ENCODE assay signal across 8 cellular contexts in the genomic region with DNA sequence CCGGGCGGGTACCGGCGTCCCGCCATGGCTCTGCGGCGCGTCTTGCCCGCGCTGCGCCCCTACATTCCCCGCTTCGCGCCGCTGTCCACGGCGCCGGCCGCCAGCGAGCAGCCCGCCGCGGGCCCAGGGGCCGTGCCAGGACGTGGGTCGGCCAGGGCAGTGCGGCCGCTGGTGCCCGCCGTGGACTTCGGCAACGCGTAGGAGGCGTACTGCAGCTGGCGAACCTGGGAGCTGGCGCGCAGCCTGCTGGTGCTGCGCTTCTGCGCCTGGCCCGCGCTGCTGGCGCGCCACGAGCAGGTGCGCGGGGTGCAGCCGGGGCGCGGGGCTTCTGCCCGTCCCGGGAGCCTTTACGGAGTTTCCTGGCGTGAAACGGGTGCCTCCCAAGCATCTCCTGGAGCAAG. TPM values are rescaled to one million over a fixed set of nuclear protein-coding genes. Genes with fewer than 3 reads are reported as not detected.
DNase-seq lines count a peak whose midpoint lies in the region; ATAC-seq lines count a peak whose summit lies in the region.

No MANE protein-coding gene starts in this region.

- no peak overlapping the region for H3K9ac ChIP-seq in duodenal mucosa (ENCODE audit: low read depth in 1 of 2, low read length in 2 of 2)

- intact Hi-C loops in activated CD4-positive, alpha-beta T cell treated with anti-CD3 and anti-CD28 coated beads for 36 hours (cut with DNase I, micrococcal nuclease), result loop anchor here (1.0 to 10.0 kb wide), 11 partner anchors 21 to 1008 kb away; partner anchors contain the start of genes DGCR6L (in 2 of the 2), CLTCL1 (in 1 of the 2), DGCR8 (in 1 of the 2) and MED15 (in 1 of the 2)
- intact Hi-C loops in naive thymus-derived CD4-positive, alpha-beta T cell (cut with micrococcal nuclease), result loop anchor here (1.0 to 10.0 kb wide), 10 partner anchors 20 to 405 kb away; partner anchors contain the start of genes ZNF74 (in 2 of the 2), DGCR6L (in 1 of the 2) and TRMT2A (in 1 of the 2)
- intact Hi-C loops in posterior cingulate gyrus (cut with DNase I), result no loop called here

- peaks cover 0 to 4% of the 10 kb centered on the region in 2 donors for H3K27me3 ChIP-seq in duodenal mucosa (ENCODE audit: control insufficient read depth in 1 of 2, insufficient read depth in 2 of 2, low read length in 2 of 2)
- H3K27me3 ChIP-seq in naive thymus-derived CD4-positive, alpha-beta T cell (ENCODE audit: control insufficient read depth in 2 of 2, insufficient read depth in 2 of 2, low read length in 2 of 2), result no peaks in the 10 kb centered on the region

- H3K4me3 Mint-ChIP-seq in activated CD4-positive, alpha-beta T cell treated with anti-CD3 and anti-CD28 coated beads for 36 hours, result peak overlapping the region; percentile 54
- peak overlapping the region; percentile 41 to 88 (median 75) for H3K4me3 Mint-ChIP-seq in naive thymus-derived CD4-positive, alpha-beta T cell

- no peak overlapping the region for H3K27ac ChIP-seq in duodenal mucosa (ENCODE audit: low read depth, low read length)
- H3K27ac ChIP-seq in naive thymus-derived CD4-positive, alpha-beta T cell (ENCODE audit: low read depth, low read length), result peak overlapping the region; percentile 45

- CTCF ChIA-PET in activated CD4-positive, alpha-beta T cell treated with anti-CD3 and anti-CD28 coated beads for 36 hours (lab: Charles Lee), result no interaction called here
- CTCF ChIA-PET in naive thymus-derived CD4-positive, alpha-beta T cell (lab: Charles Lee), result no interaction called here

- H3K9me3 ChIP-seq in duodenal mucosa (ENCODE audit: control insufficient read depth in 1 of 2, low read length in 2 of 2), result no peaks in the 10 kb centered on the region
- H3K9me3 ChIP-seq in naive thymus-derived CD4-positive, alpha-beta T cell (ENCODE audit: control insufficient read depth in 2 of 3, low read length in 3 of 3), result no peaks in the 10 kb centered on the region

- no peaks in the 10 kb centered on the region for H3K9me3 Mint-ChIP-seq in activated CD4-positive, alpha-beta T cell treated with anti-CD3 and anti-CD28 coated beads for 36 hours (ENCODE audit: low read depth)
- H3K9me3 Mint-ChIP-seq in naive thymus-derived CD4-positive, alpha-beta T cell, result no peaks in the 10 kb centered on the region

- DNase-seq in activated CD4-positive, alpha-beta T cell treated with anti-CD3 and anti-CD28 coated beads for 36 hours, result no peak
- no peak for DNase-seq in activated CD4-positive, alpha-beta T cell treated with anti-CD3 and anti-CD28 coated beads, Interleukin-2, amount 50 U/mL, for 1 hour
- DNase-seq in NOMO-1 treated with DMSO at 0.1 percent for 48 hours (lab: John Stamatoyannopoulos, UW; ENCODE audit: unreplicated experiment), result peak; percentile 31
- DNase-seq in naive thymus-derived CD4-positive, alpha-beta T cell, result peak in 1 of 9 donors; percentile 73
- no peak for DNase-seq in epidermal melanocyte (ENCODE audit: insufficient read length, low spot score)
- no peak for DNase-seq in posterior cingulate gyrus
- no peak for DNase-seq in amygdala (lab: John Stamatoyannopoulos, UW)

- H3K4me1 ChIP-seq in duodenal mucosa (ENCODE audit: control insufficient read depth in 1 of 2, insufficient read depth in 2 of 2, low read length in 2 of 2), result peaks cover 4 to 10% of the 10 kb centered on the region in 2 donors
- H3K4me1 ChIP-seq in naive thymus-derived CD4-positive, alpha-beta T cell (ENCODE audit: control insufficient read depth in 2 of 2, insufficient read depth in 2 of 2, low read length in 2 of 2), result peaks cover 0 to 3% of the 10 kb centered on the region in 2 donors

- no peaks in the 10 kb centered on the region for H3K36me3 Mint-ChIP-seq in activated CD4-positive, alpha-beta T cell treated with anti-CD3 and anti-CD28 coated beads for 36 hours (ENCODE audit: low read depth)
- H3K36me3 Mint-ChIP-seq in naive thymus-derived CD4-positive, alpha-beta T cell, result no peaks in the 10 kb centered on the region

- H3K27me3 Mint-ChIP-seq in activated CD4-positive, alpha-beta T cell treated with anti-CD3 and anti-CD28 coated beads for 36 hours, result peaks cover 7% of the 10 kb centered on the region
- H3K27me3 Mint-ChIP-seq in naive thymus-derived CD4-positive, alpha-beta T cell, result peaks cover 0 to 27% (median 4%) of the 10 kb centered on the region in 5 donors

- H3K27ac Mint-ChIP-seq in activated CD4-positive, alpha-beta T cell treated with anti-CD3 and anti-CD28 coated beads for 36 hours, result no peak overlapping the region
- H3K27ac Mint-ChIP-seq in naive thymus-derived CD4-positive, alpha-beta T cell, result peak overlapping the region in 1 of 9 donors; percentile 72

- peak overlapping the region; percentile 50 to 66 for H3K4me3 ChIP-seq in duodenal mucosa (ENCODE audit: low read depth in 1 of 2, low read length in 2 of 2)
- peak overlapping the region; percentile 63 for H3K4me3 ChIP-seq in naive thymus-derived CD4-positive, alpha-beta T cell (ENCODE audit: low read length)

- POLR2A ChIA-PET in activated CD4-positive, alpha-beta T cell treated with anti-CD3 and anti-CD28 coated beads for 36 hours (lab: Charles Lee), result no interaction called here
- POLR2A ChIA-PET in naive thymus-derived CD4-positive, alpha-beta T cell (lab: Charles Lee), result interaction anchor here (1.0 to 1.5 kb wide), 2 partner anchors 20 to 61 kb away, joined by 3 to 5 read pairs; partner anchors contain the start of gene DGCR6L

- peak; percentile 43 for ATAC-seq in activated CD4-positive, alpha-beta T cell treated with anti-CD3 and anti-CD28 coated beads for 36 hours
- ATAC-seq in naive thymus-derived CD4-positive, alpha-beta T cell, result peak; percentile 57

- H3K36me3 ChIP-seq in duodenal mucosa (ENCODE audit: control insufficient read depth in 1 of 2, insufficient read depth in 2 of 2, low read length in 2 of 2), result no peaks in the 10 kb centered on the region
- no peaks in the 10 kb centered on the region for H3K36me3 ChIP-seq in naive thymus-derived CD4-positive, alpha-beta T cell (ENCODE audit: control insufficient read depth in 2 of 3, insufficient read depth in 3 of 3, low read length in 3 of 3)

- no peaks in the 10 kb centered on the region for H3K4me1 Mint-ChIP-seq in activated CD4-positive, alpha-beta T cell treated with anti-CD3 and anti-CD28 coated beads for 36 hours
- peaks cover 4 to 11% (median 9%) of the 10 kb centered on the region in 7 donors for H3K4me1 Mint-ChIP-seq in naive thymus-derived CD4-positive, alpha-beta T cell

RNA-seq across cellular contexts. Expression of gene DGCR6L, which starts 20.1 kb away (rescaled TPM):
- total RNA-seq in activated CD4-positive, alpha-beta T cell treated with anti-CD3 and anti-CD28 coated beads for 36 hours, result 10 to 100 TPM; 22.4 to 24.8 TPM
- 10 to 100 TPM; 29.4 to 55.3 (median 43.7) TPM for total RNA-seq in naive thymus-derived CD4-positive, alpha-beta T cell
- 100 to 1,000 TPM; 115 to 158 TPM for polyA plus RNA-seq in naive thymus-derived CD4-positive, alpha-beta T cell

RNA-seq across cellular contexts. Expression of gene RTN4R, which starts 31.6 kb away (rescaled TPM):
- total RNA-seq in activated CD4-positive, alpha-beta T cell treated with anti-CD3 and anti-CD28 coated beads for 36 hours, result 1 to 10 TPM; 2.2 to 2.3 TPM
- 1 to 10 TPM in 4 of 5 experiments, under 1 TPM in 1; 0.98 to 2.7 (median 1.8) TPM for total RNA-seq in naive thymus-derived CD4-positive, alpha-beta T cell
- 1 to 10 TPM; 2.2 to 2.9 TPM for polyA plus RNA-seq in naive thymus-derived CD4-positive, alpha-beta T cell
